In genomic region chr16:48384982-48385271, GRCh38 we compare ENCODE assay signal across 8 cellular contexts. TPM values are rescaled to one million over a fixed set of nuclear protein-coding genes. Genes with fewer than 3 reads are reported as not detected.
DNase-seq lines count a peak whose midpoint lies in the region; ATAC-seq, FAIRE-seq and TF ChIP-seq lines count a peak whose summit lies in the region.

No MANE protein-coding gene starts in this region.

- H3K27me3 ChIP-seq in liver (ENCODE audit: control insufficient read depth in 4 of 4, insufficient read depth in 4 of 4, low read length in 3 of 4) (no peaks in the 10 kb centered on the region), upper lobe of right lung (no peaks in the 10 kb centered on the region)

- no peak for TF ChIP-seq CTCF in GM12864 (IDR thresholded peaks at IDR 0.05; ENCODE audit: low read depth, low read length, missing control alignments)
- no peak for TF ChIP-seq CTCF in astrocyte of the spinal cord (IDR thresholded peaks at IDR 0.05; ENCODE audit: low read depth, low read length)
- no peak for TF ChIP-seq CTCF in liver (IDR thresholded peaks at IDR 0.05; ENCODE audit: low read depth, low read length, missing input control)
- TF ChIP-seq CTCF in upper lobe of right lung (IDR thresholded peaks at IDR 0.05): no peak

- under 1% methylated on average over 42 of the region's 42 CpGs for WGBS in liver

- TF ChIP-seq RAD21 in liver (IDR thresholded peaks at IDR 0.05): no peak

- DNase-seq in GM12864 (ENCODE audit: low read depth) (no peak), astrocyte of the spinal cord (ENCODE audit: low read depth, low spot score) (peak; percentile 33), upper lobe of right lung (no peak), H4 (ENCODE audit: low spot score) (no peak), frontal cortex (ENCODE audit: low spot score in 2 of 2) (no peak)

- intact Hi-C loops in upper lobe of right lung (cut with DNase I): no loop called here

- no peak overlapping the region for H3K9ac ChIP-seq in liver (ENCODE audit: low read depth in 1 of 2, low read length in 2 of 2)

- H3K4me3 ChIP-seq in GM12864 (ENCODE audit: low read depth, low read length): peak overlapping the region; percentile 75
- H3K4me3 ChIP-seq in astrocyte of the spinal cord (ENCODE audit: low read depth, low read length): peak overlapping the region; percentile 76
- H3K4me3 ChIP-seq in liver (ENCODE audit: low read depth in 1 of 3, low read length in 3 of 3): peak overlapping the region; percentile 52 to 98 (median 53)
- peak overlapping the region; percentile 88 for H3K4me3 ChIP-seq in upper lobe of right lung

- ATAC-seq in GM19468 (IDR thresholded peaks at IDR 0.05; ENCODE audit: extremely low read depth, unreplicated experiment) (peak; percentile 35), HG03520 (IDR thresholded peaks at IDR 0.05; ENCODE audit: unreplicated experiment) (peak; percentile 46), upper lobe of right lung (peak; percentile 66)

- in situ Hi-C loops in astrocyte of the spinal cord (cut with HindIII; ENCODE audit: low sequenced_read_pairs): no loop called here

- no peaks in the 10 kb centered on the region for H3K36me3 ChIP-seq in liver (ENCODE audit: control insufficient read depth in 4 of 4, insufficient read depth in 3 of 4, low read depth in 1 of 4, low read length in 3 of 4)
- no peaks in the 10 kb centered on the region for H3K36me3 ChIP-seq in upper lobe of right lung

- H3K27ac ChIP-seq in liver (ENCODE audit: low read depth in 1 of 2, low read length in 2 of 2) (peak overlapping the region; percentile 98), upper lobe of right lung (peak overlapping the region; percentile 98)

- no peak for FAIRE-seq in frontal cortex (lab: Jason Lieb, UNC)

- H3K9me3 ChIP-seq in liver (ENCODE audit: control insufficient read depth in 4 of 4, low read length in 3 of 4): no peaks in the 10 kb centered on the region
- H3K9me3 ChIP-seq in upper lobe of right lung: no peaks in the 10 kb centered on the region

- H3K4me1 ChIP-seq in liver (ENCODE audit: control insufficient read depth in 4 of 4, insufficient read depth in 4 of 4, low read length in 3 of 4): peaks cover 10 to 28% (median 17%) of the 10 kb centered on the region in 4 donors
- H3K4me1 ChIP-seq in upper lobe of right lung: peaks cover 40% of the 10 kb centered on the region

TF ChIP-seq in liver, 16 proteins besides CTCF, POLR2A, EP300 and RAD21:
- TF ChIP-seq RXRA (IDR thresholded peaks at IDR 0.05): no peak
- no peak for TF ChIP-seq EGR1 (IDR thresholded peaks at IDR 0.05; ENCODE audit: low read depth in 2 of 2)
- TF ChIP-seq ATF3 (IDR thresholded peaks at IDR 0.05): no peak
- TF ChIP-seq JUND (IDR thresholded peaks at IDR 0.05): no peak
- no peak for TF ChIP-seq NR2F2 (IDR thresholded peaks at IDR 0.05)
- no peak for TF ChIP-seq FOXA1 (IDR thresholded peaks at IDR 0.05)
- no peak for TF ChIP-seq GABPA (IDR thresholded peaks at IDR 0.05 in 1 of 2, conservative IDR thresholded peaks at IDR 0.05 in 1 of 2)
- TF ChIP-seq YY1 (IDR thresholded peaks at IDR 0.05): no peak
- TF ChIP-seq ZBTB33 (IDR thresholded peaks at IDR 0.05): no peak

RNA-seq across cellular contexts. Expression of gene SIAH1, which starts 0.3 kb away (rescaled TPM):
- total RNA-seq in liver (10 to 100 TPM; 15.7 to 15.8 TPM), upper lobe of right lung (24.8 TPM), frontal cortex (223 TPM)
- 10 to 100 TPM in 1 of 2 donors, 1 to 10 TPM in 1; 6.7 to 17.3 TPM for polyA plus RNA-seq in liver
- 38.3 and 41.1 TPM in 2 replicates for total RNA-seq in H4 (2014; rRNA removed; shearing (Covaris generic))
